In the genomic region with DNA sequence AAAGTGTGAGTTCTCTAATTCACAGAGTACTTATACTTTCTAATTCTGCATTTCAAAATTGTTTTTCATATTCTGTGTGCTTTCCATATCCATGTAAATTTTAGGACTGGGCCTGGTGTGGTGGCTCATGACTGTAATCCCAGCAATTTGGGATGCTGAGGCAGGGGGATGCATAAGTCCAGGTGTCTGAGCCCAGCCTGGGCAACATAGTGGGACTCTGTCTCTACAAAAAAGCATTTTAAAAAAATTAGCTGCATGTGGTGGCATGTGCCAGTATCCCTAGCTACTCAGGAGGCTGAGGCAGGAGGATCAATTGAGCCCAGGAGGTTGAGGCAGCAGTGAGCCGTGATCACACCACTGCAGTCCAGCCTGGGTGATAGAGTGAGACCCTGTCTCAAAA, we compare ENCODE assay signal across 35 cellular contexts.
"Had no signal": no experiment of that assay in that cellular context is flagged by ENCODE, and none has a peak within 500 bp of the region (broad histone marks: within the 10 kb centered on the region; RNA-seq: fewer than 3 reads in every experiment).

No MANE protein-coding gene starts in this region.

- H3K36me3 ChIP-seq: MG63 had no signal

- H3K4me3 ChIP-seq: MG63 had no signal

- DNase-seq: Kasumi-1, MG63, MM.1S, MV-4-11, NCI-H1048, NCI-H1092, NCI-H1105, NCI-H1105 treated with DMSO at 0.1 percent for 48 hours, NCI-H1417, NCI-H1417 treated with DMSO at 0.1 percent for 48 hours, NCI-H1436, NCI-H1436 treated with DMSO at 0.1 percent for 48 hours, NCI-H146, NCI-H1694, NCI-H1694 treated with DMSO at 0.1 percent for 48 hours, NCI-H187, NCI-H187 treated with DMSO at 0.1 percent for 48 hours, NCI-H1930, NCI-H2029, NCI-H2029 treated with DMSO at 0.1 percent for 48 hours, NCI-H2081, NCI-H2081 treated with DMSO at 0.1 percent for 48 hours, NCI-H2107, NCI-H2171, NCI-H2171 treated with DMSO at 0.1 percent for 48 hours, NCI-H2227 treated with DMSO at 0.1 percent for 48 hours, NCI-H226, NCI-H345, NCI-H446, NCI-H446 treated with DMSO at 0.1 percent for 48 hours, NCI-H510A, NCI-H510A treated with DMSO at 0.1 percent for 48 hours, NCI-H524, NCI-H524 treated with DMSO at 0.1 percent for 48 hours, NCI-H526 had no signal

- H3K27me3 ChIP-seq: MG63 had no signal
